In the genomic region with DNA sequence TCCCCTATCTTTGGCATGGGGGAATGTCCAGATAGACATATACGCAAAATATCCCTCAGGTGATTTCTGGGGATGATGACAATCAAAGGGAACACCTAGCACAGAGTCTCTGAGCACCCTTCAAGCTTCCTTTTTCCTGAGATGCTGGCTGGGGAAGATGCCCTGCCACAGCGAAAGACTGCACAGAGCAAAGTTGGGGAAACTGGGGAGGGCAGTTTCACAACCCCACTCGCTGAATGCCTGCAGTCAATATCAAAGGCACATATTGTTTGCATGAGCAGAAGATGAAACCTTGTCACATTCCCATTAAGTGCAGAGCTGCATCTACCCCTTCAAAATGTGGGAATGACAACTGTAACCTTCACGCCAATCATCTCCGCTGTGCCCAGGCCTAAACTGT, we compare ENCODE assay signal across 1 cellular context.
TF ChIP-seq lines count a peak whose summit lies in the region.

No MANE protein-coding gene starts in this region.

TF ChIP-seq in HepG2, 621 proteins besides CTCF, POLR2A, EP300 and RAD21:
- TF ChIP-seq, protein P1, sequence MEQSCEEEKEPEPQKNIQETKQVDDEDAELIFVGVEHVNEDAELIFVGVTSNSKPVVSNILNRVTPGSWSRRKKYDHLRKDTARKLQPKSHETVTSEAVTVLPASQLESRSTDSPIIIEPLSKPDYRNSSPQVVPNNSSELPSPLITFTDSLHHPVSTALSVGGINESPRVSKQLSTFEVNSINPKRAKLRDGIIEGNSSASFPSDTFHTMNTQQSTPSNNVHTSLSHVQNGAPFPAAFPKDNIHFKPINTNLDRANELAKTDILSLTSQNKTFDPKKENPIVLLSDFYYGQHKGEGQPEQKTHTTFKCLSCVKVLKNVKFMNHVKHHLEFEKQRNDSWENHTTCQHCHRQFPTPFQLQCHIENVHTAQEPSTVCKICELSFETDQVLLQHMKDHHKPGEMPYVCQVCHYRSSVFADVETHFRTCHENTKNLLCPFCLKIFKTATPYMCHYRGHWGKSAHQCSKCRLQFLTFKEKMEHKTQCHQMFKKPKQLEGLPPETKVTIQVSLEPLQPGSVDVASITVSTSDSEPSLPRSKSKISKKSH (CRISPR knock-in tag; IDR thresholded peaks at IDR 0.05; ENCODE audit: borderline replicate concordance) = no peak
- TF ChIP-seq SSRP1 (CRISPR knock-in tag; IDR thresholded peaks at IDR 0.05) (no peak), IRF2 (CRISPR knock-in tag; IDR thresholded peaks at IDR 0.05) (no peak), DMAP1 (CRISPR knock-in tag; IDR thresholded peaks at IDR 0.05) (no peak), ZSCAN29 (CRISPR knock-in tag; conservative IDR thresholded peaks at IDR 0.05) (no peak)
- TF ChIP-seq, protein P2, sequence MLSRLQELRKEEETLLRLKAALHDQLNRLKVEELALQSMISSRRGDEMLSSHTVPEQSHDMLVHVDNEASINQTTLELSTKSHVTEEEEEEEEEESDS (CRISPR knock-in tag; IDR thresholded peaks at IDR 0.05; ENCODE audit: borderline replicate concordance) = no peak
